ENCODE assay signal across 28 cellular contexts in genomic region chr5:174601937-174602336, GRCh38.
DNase-seq lines count a peak whose midpoint lies in the region; ATAC-seq, FAIRE-seq and TF ChIP-seq lines count a peak whose summit lies in the region.
"Had no signal": no experiment of that assay in that cellular context is flagged by ENCODE, and none has a peak within 500 bp of the region (broad histone marks: within the 10 kb centered on the region; RNA-seq: fewer than 3 reads in every experiment).

No MANE protein-coding gene starts in this region.

- intact Hi-C loops in left colon (cut with DNase I, micrococcal nuclease), result no loop called here

- peak; percentile 36 for ATAC-seq in left colon
- ATAC-seq in GM21576 (IDR thresholded peaks at IDR 0.05; ENCODE audit: unreplicated experiment), result no peak
- ATAC-seq: activated CD4-positive, CD25-positive, alpha-beta regulatory T cell treated with anti-CD3 and anti-CD28 coated beads, Interleukin-2, amount 50 U/mL, for 24 hours; activated CD8-positive, alpha-beta T cell treated with anti-CD3 and anti-CD28 coated beads for 36 hours; psoas muscle had no signal

- H3K4me3 ChIP-seq in HUES48 (ENCODE audit: low read depth, low read length), result no peak overlapping the region
- no peak overlapping the region for H3K4me3 ChIP-seq in epithelial cell of esophagus (ENCODE audit: low read length)
- H3K4me3 ChIP-seq: cardiac muscle cell, lung, psoas muscle, smooth muscle cell, thyroid gland had no signal

- H3K9ac ChIP-seq in HUES48 (ENCODE audit: low read depth, low read length), result no peak overlapping the region

- peak overlapping the region; percentile 53 for H3K27ac ChIP-seq in HUES48 (ENCODE audit: low read depth, low read length)
- H3K27ac ChIP-seq: cardiac muscle cell, psoas muscle, thyroid gland had no signal

- peaks cover 17% of the 10 kb centered on the region for H3K4me1 ChIP-seq in HUES48 (ENCODE audit: control insufficient read depth, insufficient read depth, low read length)
- H3K4me1 ChIP-seq: psoas muscle, thyroid gland had no signal

- no peaks in the 10 kb centered on the region for H3K9me3 ChIP-seq in HUES48 (ENCODE audit: control insufficient read depth, insufficient read depth, low read length)
- H3K9me3 ChIP-seq: psoas muscle, thyroid gland had no signal

- no peak for TF ChIP-seq CTCF in epithelial cell of esophagus (IDR thresholded peaks at IDR 0.05; ENCODE audit: insufficient read depth, low read depth, low read length, missing control alignments)

- H3K27me3 ChIP-seq in HUES48 (ENCODE audit: control insufficient read depth, insufficient read depth, low read length), result no peaks in the 10 kb centered on the region
- H3K27me3 ChIP-seq: thyroid gland had no signal

- H3K36me3 ChIP-seq in HUES48 (ENCODE audit: control insufficient read depth, insufficient read depth, low read length), result no peaks in the 10 kb centered on the region
- H3K36me3 ChIP-seq: cardiac muscle cell, thyroid gland had no signal

- no peak for FAIRE-seq in GM19239 (lab: Jason Lieb, UNC)
- FAIRE-seq: A204.1, D721Med, endometrium, G401.6, GM18507 had no signal

- DNase-seq in A172 (ENCODE audit: low spot score), result peak; percentile 50
- DNase-seq in epithelial cell of esophagus (ENCODE audit: low read depth), result peak; percentile 36
- no peak for DNase-seq in left colon
- no peak for DNase-seq in RPMI8226
- DNase-seq in GM19239 (ENCODE audit: insufficient read length, low spot score), result no peak
- no peak for DNase-seq in activated effector memory CD4-positive, alpha-beta T cell treated with anti-CD3 and anti-CD28 coated beads, Interleukin-2, amount 50 U/mL, for 16 hours
- DNase-seq: activated CD8-positive, alpha-beta T cell treated with anti-CD3 and anti-CD28 coated beads for 36 hours; activated naive CD4-positive, alpha-beta T cell; activated T-cell treated with anti-CD3 and anti-CD28 coated beads, Interleukin-2, amount 50 U/mL, for 24 hours; KG1; MV-4-11; NCI-H1694 treated with DMSO at 0.1 percent for 48 hours; NCI-H526 treated with DMSO at 0.1 percent for 48 hours; psoas muscle; SIG-M5; stimulated activated naive CD4-positive, alpha-beta T cell treated with Interleukin-2 at 50 U/mL for 16 hours; thyroid gland had no signal

Comparison
In these comparisons a context has a peak if more than half of its experiments do, and no peak if none do; other contexts are left out.
1. DNase-seq: peak in A172 (single experiment) and epithelial cell of esophagus (single experiment); none in left colon (0 of 2), RPMI8226 (single experiment), GM19239 (single experiment) and activated effector memory CD4-positive, alpha-beta T cell treated with anti-CD3 and anti-CD28 coated beads, Interleukin-2, amount 50 U/mL, for 16 hours (single experiment).